In genomic region chr16:31331141-31331764, GRCh38 we compare ENCODE assay signal across 8 cellular contexts. TPM values are rescaled to one million over a fixed set of nuclear protein-coding genes. Genes with fewer than 3 reads are reported as not detected.
DNase-seq lines count a peak whose midpoint lies in the region; ATAC-seq and TF ChIP-seq lines count a peak whose summit lies in the region.
"Had no signal": no experiment of that assay in that cellular context is flagged by ENCODE, and none has a peak within 500 bp of the region (broad histone marks: within the 10 kb centered on the region; RNA-seq: fewer than 3 reads in every experiment).

No MANE protein-coding gene starts in this region.

- H3K4me3 Mint-ChIP-seq in T-helper 2 cell treated with Interferon-gamma antibody and Interleukin-4, amounts not matched to agents 5 μg/mL and 100 μg/mL, for 36 hours, result peak overlapping the region; percentile 76
- H3K4me3 Mint-ChIP-seq in endodermal cell, result peak overlapping the region; percentile 45

- H3K9me3 ChIP-seq in endodermal cell (ENCODE audit: control insufficient read depth, low read length), result no peaks in the 10 kb centered on the region
- no peaks in the 10 kb centered on the region for H3K9me3 ChIP-seq in skeletal muscle satellite cell (replicated peaks; ENCODE audit: low read length)

- ATAC-seq in GM18519 (IDR thresholded peaks at IDR 0.05; ENCODE audit: low FRiP score, unreplicated experiment), result no peak

- H3K9ac ChIP-seq in endodermal cell (ENCODE audit: extremely low read depth, low read length, poor library complexity, severe bottlenecking), result no peak overlapping the region
- no peak overlapping the region for H3K9ac ChIP-seq in skeletal muscle satellite cell (ENCODE audit: low read depth, low read length)

- H3K4me1 ChIP-seq in endodermal cell (ENCODE audit: control insufficient read depth, insufficient read depth, low read length), result peaks cover 3% of the 10 kb centered on the region
- no peaks in the 10 kb centered on the region for H3K4me1 ChIP-seq in skeletal muscle satellite cell (ENCODE audit: control insufficient read depth, insufficient read depth, low read length)

- peaks cover 17% of the 10 kb centered on the region for H3K4me1 Mint-ChIP-seq in T-helper 2 cell treated with Interferon-gamma antibody and Interleukin-4, amounts not matched to agents 5 μg/mL and 100 μg/mL, for 36 hours (ENCODE audit: low read depth)
- peaks cover 5% of the 10 kb centered on the region for H3K4me1 Mint-ChIP-seq in endodermal cell

- no peak overlapping the region for H3K27ac ChIP-seq in endodermal cell (ENCODE audit: low read depth, low read length)

- no peak for DNase-seq in T-helper 2 cell treated with Interferon-gamma antibody and Interleukin-4, amounts not matched to agents 5 μg/mL and 100 μg/mL, for 36 hours (ENCODE audit: low spot score)
- DNase-seq in endodermal cell (peak; percentile 67), NCI-H1436 treated with DMSO at 0.1 percent for 48 hours (lab: John Stamatoyannopoulos, UW) (no peak), MV-4-11 (lab: John Stamatoyannopoulos, UW) (no peak)
- DNase-seq: activated CD4-positive, CD25-positive, alpha-beta regulatory T cell had no signal

- no peaks in the 10 kb centered on the region for H3K9me3 Mint-ChIP-seq in T-helper 2 cell treated with Interferon-gamma antibody and Interleukin-4, amounts not matched to agents 5 μg/mL and 100 μg/mL, for 36 hours
- H3K9me3 Mint-ChIP-seq in endodermal cell, result peaks cover 3% of the 10 kb centered on the region

- H3K27me3 ChIP-seq in endodermal cell (ENCODE audit: control insufficient read depth, insufficient read depth, low read length, poor library complexity, severe bottlenecking) (peaks cover 27% of the 10 kb centered on the region), skeletal muscle satellite cell (ENCODE audit: control insufficient read depth, insufficient read depth, low read length) (peaks cover 41% of the 10 kb centered on the region)

- no peak overlapping the region for H3K27ac Mint-ChIP-seq in T-helper 2 cell treated with Interferon-gamma antibody and Interleukin-4, amounts not matched to agents 5 μg/mL and 100 μg/mL, for 36 hours
- no peak overlapping the region for H3K27ac Mint-ChIP-seq in endodermal cell

- WGBS in endodermal cell (ENCODE audit: insufficient coverage in 1 of 2, insufficient read length in 1 of 2), 2 experiments, result 43 to 70% methylated on average over 12 to 46 of the region's 46 CpGs

- H3K4me2 ChIP-seq in skeletal muscle satellite cell (ENCODE audit: low read length), result peak overlapping the region; percentile 47

- TF ChIP-seq CTCF in GM12875 (IDR thresholded peaks at IDR 0.05; ENCODE audit: borderline replicate concordance, insufficient read depth, low read depth, low read length), result no peak
- TF ChIP-seq CTCF in endodermal cell (conservative IDR thresholded peaks at IDR 0.05), result no peak

- peak overlapping the region; percentile 26 for H3K4me3 ChIP-seq in GM12875 (ENCODE audit: low read depth, low read length)
- H3K4me3 ChIP-seq in endodermal cell (ENCODE audit: low read length), result no peak overlapping the region
- no peak overlapping the region for H3K4me3 ChIP-seq in skeletal muscle satellite cell (ENCODE audit: low read length)

- H3K36me3 Mint-ChIP-seq in T-helper 2 cell treated with Interferon-gamma antibody and Interleukin-4, amounts not matched to agents 5 μg/mL and 100 μg/mL, for 36 hours (ENCODE audit: low read depth), result peaks cover 17% of the 10 kb centered on the region
- H3K36me3 Mint-ChIP-seq in endodermal cell (ENCODE audit: low read depth), result no peaks in the 10 kb centered on the region

- peaks cover 13% of the 10 kb centered on the region for H3K27me3 Mint-ChIP-seq in T-helper 2 cell treated with Interferon-gamma antibody and Interleukin-4, amounts not matched to agents 5 μg/mL and 100 μg/mL, for 36 hours (ENCODE audit: low read depth)
- peaks cover 51% of the 10 kb centered on the region for H3K27me3 Mint-ChIP-seq in endodermal cell (ENCODE audit: insufficient read depth)

- H3K36me3 ChIP-seq in endodermal cell (ENCODE audit: control insufficient read depth, insufficient read depth, low read length) (no peaks in the 10 kb centered on the region), skeletal muscle satellite cell (ENCODE audit: insufficient read depth, low read length) (no peaks in the 10 kb centered on the region)

RNA-seq across cellular contexts. Expression of gene ITGAX, which starts 23.7 kb away (rescaled TPM):
- total RNA-seq in endodermal cell, result under 1 TPM in 1 of 2 donors, not detected in 1; 0.22 TPM
- not detected for polyA plus RNA-seq in endodermal cell (2013, experiment 1 of 2)
- not detected for polyA plus RNA-seq in endodermal cell (2013, experiment 2 of 2)
- 2.0 and 4.3 TPM in 2 replicates for total RNA-seq in skeletal muscle satellite cell (2012; rRNA removed)
